10 cellular contexts compared by ENCODE assay signal in genomic region chr12:92745874-92746553, GRCh38. TPM values are rescaled to one million over a fixed set of nuclear protein-coding genes. Genes with fewer than 3 reads are reported as not detected.
DNase-seq lines count a peak whose midpoint lies in the region; ATAC-seq and TF ChIP-seq lines count a peak whose summit lies in the region.
"Had no signal": no experiment of that assay in that cellular context is flagged by ENCODE, and none has a peak within 500 bp of the region (broad histone marks: within the 10 kb centered on the region; RNA-seq: fewer than 3 reads in every experiment).

No MANE protein-coding gene starts in this region.

- peak overlapping the region; percentile 38 for H3K27ac ChIP-seq in lower lobe of right lung

- H3K4me1 ChIP-seq in lower lobe of right lung, result no peaks in the 10 kb centered on the region

- no peaks in the 10 kb centered on the region for H3K27me3 ChIP-seq in lower lobe of right lung (ENCODE audit: low read depth)

- peak in 1 of 2 donors; percentile 72 for ATAC-seq in lower lobe of right lung
- no peak for ATAC-seq in GM18867 (IDR thresholded peaks at IDR 0.05; ENCODE audit: unreplicated experiment)

- TF ChIP-seq CTCF in lower lobe of right lung (IDR thresholded peaks at IDR 0.05), result no peak

- DNase-seq in NCI-H2029 (lab: John Stamatoyannopoulos, UW) (peak; percentile 5), NCI-H2029 treated with DMSO at 0.1 percent for 48 hours (lab: John Stamatoyannopoulos, UW) (no peak), dedifferentiated amniotic fluid mesenchymal stem cell (ENCODE audit: extremely low spot score) (peak; percentile 74), lower lobe of right lung (no peak), ureter (ENCODE audit: low spot score) (peak; percentile 61), cerebellum (ENCODE audit: low spot score) (no peak), NCI-H1436 (lab: John Stamatoyannopoulos, UW) (no peak)
- DNase-seq: activated effector memory CD4-positive, alpha-beta T cell treated with Interleukin-2 at 50 U/mL for 16 hours; NCI-H1694 had no signal

- no peaks in the 10 kb centered on the region for H3K36me3 ChIP-seq in lower lobe of right lung

- intact Hi-C loops in lower lobe of right lung (cut with DNase I), result no loop called here

- H3K9me3 ChIP-seq in lower lobe of right lung, result no peaks in the 10 kb centered on the region

- no peak overlapping the region for H3K4me3 ChIP-seq in lower lobe of right lung

RNA-seq across cellular contexts. Expression of gene PLEKHG7, which starts 43.2 kb away (rescaled TPM):
- total RNA-seq in lower lobe of right lung, result 1.6 TPM
- 4.2 TPM for total RNA-seq in ureter
- not detected for total RNA-seq in cerebellum

Comparison
In these comparisons a context has a peak if more than half of its experiments do, and no peak if none do; other contexts are left out.
1. DNase-seq: peak in NCI-H2029 (single experiment), dedifferentiated amniotic fluid mesenchymal stem cell (single experiment) and ureter (single experiment); none in NCI-H2029 treated with DMSO at 0.1 percent for 48 hours (single experiment), lower lobe of right lung (single experiment), cerebellum (single experiment) and NCI-H1436 (single experiment).